Comparison of ENCODE assay signal across 8 cellular contexts in genomic region chr7:7424151-7424873, GRCh38.
DNase-seq lines count a peak whose midpoint lies in the region; ATAC-seq and TF ChIP-seq lines count a peak whose summit lies in the region.

No MANE protein-coding gene starts in this region.

- ATAC-seq in RWPE2 (ENCODE audit: low read depth), result peak; percentile 88
- ATAC-seq in left cardiac atrium, result peak; percentile 90 to 93

- 27 to 31% (median 29%) methylated on average over 14 of the region's 14 CpGs for WGBS in adrenal gland, 4 donors
- 28% methylated on average over 14 of the region's 14 CpGs for WGBS in prostate gland

- H3K36me3 ChIP-seq in HEK293 (ENCODE audit: control insufficient read depth in 2 of 2, insufficient read depth in 1 of 2, low read length in 2 of 2) (no peaks in the 10 kb centered on the region), MG63 (no peaks in the 10 kb centered on the region), RWPE2 (ENCODE audit: low read depth) (no peaks in the 10 kb centered on the region), adrenal gland (replicated peaks in 1 of 2) (no peaks in the 10 kb centered on the region), prostate gland (no peaks in the 10 kb centered on the region)

- H3K27me3 ChIP-seq in MG63, result no peaks in the 10 kb centered on the region
- H3K27me3 ChIP-seq in RWPE2 (ENCODE audit: insufficient read depth, poor library complexity, severe bottlenecking), result no peaks in the 10 kb centered on the region
- no peaks in the 10 kb centered on the region for H3K27me3 ChIP-seq in adrenal gland
- H3K27me3 ChIP-seq in prostate gland (replicated peaks; ENCODE audit: insufficient read depth), result no peaks in the 10 kb centered on the region

- POLR2A ChIA-PET in HEK293 (lab: Yijun Ruan, JAX), result no interaction called here

- peak; percentile 79 for TF ChIP-seq CTCF in GM10266 (IDR thresholded peaks at IDR 0.05; ENCODE audit: control insufficient read depth, insufficient read depth, low read depth, missing control alignments)
- peak; percentile 63 for TF ChIP-seq CTCF in HEK293 (tag by site-specific recombination; IDR thresholded peaks at IDR 0.05)
- peak; percentile 90 for TF ChIP-seq CTCF in RWPE2 (IDR thresholded peaks at IDR 0.05; ENCODE audit: poor library complexity, severe bottlenecking)
- peak; percentile 51 to 88 (median 76) for TF ChIP-seq CTCF in adrenal gland (IDR thresholded peaks at IDR 0.05)
- TF ChIP-seq CTCF in prostate gland (IDR thresholded peaks at IDR 0.05), result peak; percentile 28 to 84 (median 74)

- H3K27ac ChIP-seq in HEK293 (ENCODE audit: extremely low read depth, low read depth, low read length) (no peak overlapping the region), RWPE2 (ENCODE audit: poor library complexity, severe bottlenecking) (no peak overlapping the region), adrenal gland (peak overlapping the region in 1 of 5 donors; percentile 57), prostate gland (no peak overlapping the region)

- TF ChIP-seq POLR2A in adrenal gland (IDR thresholded peaks at IDR 0.05), result no peak
- TF ChIP-seq POLR2A in prostate gland (IDR thresholded peaks at IDR 0.05), result no peak

- DNase-seq in GM10266 (ENCODE audit: extremely low spot score) (peak; percentile 42), MG63 (peak; percentile 51), RWPE2 (ENCODE audit: low spot score) (no peak), adrenal gland (peak; percentile 64 to 83 (median 74)), left cardiac atrium (peak; percentile 46), prostate gland (ENCODE audit: low spot score) (peak; percentile 70), SKM-1 treated with dmso at 0.1 percent for 144 hours (lab: John Stamatoyannopoulos, UW; ENCODE audit: unreplicated experiment) (no peak)

- H3K4me3 ChIP-seq in HEK293 (ENCODE audit: low read depth, low read length) (no peak overlapping the region), MG63 (peak overlapping the region; percentile 51), RWPE2 (ENCODE audit: severe bottlenecking) (peak overlapping the region; percentile 29), adrenal gland (peak overlapping the region in 3 of 4 donors; percentile 23 to 79 (median 56)), prostate gland (peak overlapping the region; percentile 26 to 29)

- CTCF ChIA-PET in HEK293 (lab: Yijun Ruan, JAX), result interaction anchor here (0.6 to 4.3 kb wide), 32 partner anchors 8 to 872 kb away, joined by 3 to 39 read pairs (median 4); partner anchors contain the start of genes C1GALT1 and COL28A1

- H3K4me1 ChIP-seq in HEK293 (ENCODE audit: control insufficient read depth, insufficient read depth, low read length) (no peaks in the 10 kb centered on the region; the same call in 1 of the 2 replicates), RWPE2 (ENCODE audit: insufficient read depth, poor library complexity, severe bottlenecking) (no peaks in the 10 kb centered on the region), adrenal gland (replicated peaks in 1 of 2) (peaks cover 0 to 4% of the 10 kb centered on the region in 2 donors), prostate gland (replicated peaks) (no peaks in the 10 kb centered on the region)

- intact Hi-C loops in adrenal gland (cut with DNase I), result loop anchor here (5.0 to 10.0 kb wide), 4 partner anchors 110 to 790 kb away; partner anchors contain the start of gene COL28A1 (in 2 of the 2)
- intact Hi-C loops in left cardiac atrium (cut with DNase I), result loop anchor here (10.0 kb wide), 2 partner anchors 320 to 790 kb away; no protein-coding TSS in a partner anchor
- intact Hi-C loops in prostate gland (cut with DNase I), result loop anchor here (2.0 to 5.0 kb wide), 2 partner anchors 118 to 792 kb away; no protein-coding TSS in a partner anchor

- H3K9me3 ChIP-seq in HEK293 (ENCODE audit: control insufficient read depth, insufficient read depth, low read depth, low read length) (no peaks in the 10 kb centered on the region), MG63 (no peaks in the 10 kb centered on the region), RWPE2 (ENCODE audit: severe bottlenecking) (no peaks in the 10 kb centered on the region), adrenal gland (replicated peaks in 1 of 3) (no peaks in the 10 kb centered on the region), prostate gland (no peaks in the 10 kb centered on the region)

TF ChIP-seq in HEK293, 187 proteins besides CTCF, POLR2A, EP300 and RAD21:
- TF ChIP-seq ZNF610 (tag by site-specific recombination; IDR thresholded peaks at IDR 0.05; ENCODE audit: borderline replicate concordance) (no peak), SCRT1 (tag by site-specific recombination; IDR thresholded peaks at IDR 0.05; ENCODE audit: borderline replicate concordance) (peak; percentile 87), ZNF140 (tag by site-specific recombination; IDR thresholded peaks at IDR 0.05) (no peak), ZNF548 (tag by site-specific recombination; IDR thresholded peaks at IDR 0.05) (no peak), ZFHX2 (tag by site-specific recombination; conservative IDR thresholded peaks at IDR 0.05) (peak; percentile 41; the same call in 1 of the 2 replicates), KLF17 (tag by site-specific recombination; IDR thresholded peaks at IDR 0.05) (no peak), PRDM1 (tag by site-specific recombination; IDR thresholded peaks at IDR 0.05) (0 out of 2 replicates have a peak, but pooled peaks have one; percentile 16), SCRT2 (tag by site-specific recombination; IDR thresholded peaks at IDR 0.05) (peak; percentile 98), ZNF155 (tag by site-specific recombination; IDR thresholded peaks at IDR 0.05) (no peak), ZBTB1 (tag by site-specific recombination; IDR thresholded peaks at IDR 0.05) (no peak), ZNF654 (tag by site-specific recombination; IDR thresholded peaks at IDR 0.05; ENCODE audit: low read depth) (peak; percentile 83), ZSCAN23 (tag by site-specific recombination; IDR thresholded peaks at IDR 0.05) (no peak), ZNF473 (tag by site-specific recombination; IDR thresholded peaks at IDR 0.05) (no peak)

Comparison
In these comparisons a context has a peak if more than half of its experiments do, and no peak if none do; other contexts are left out.
1. DNase-seq: peak in GM10266 (single experiment), MG63 (single experiment), adrenal gland (7 of 7), left cardiac atrium (single experiment) and prostate gland (single experiment); none in RWPE2 (single experiment) and SKM-1 treated with dmso at 0.1 percent for 144 hours (single experiment).
2. Peak in every context shown above with its lines, with median percentiles within 50 percentile points of each other: CTCF ChIP-seq.